In genomic region chr4:2266181-2266580, GRCh38 we compare ENCODE assay signal across 11 cellular contexts. TPM values are rescaled to one million over a fixed set of nuclear protein-coding genes. Genes with fewer than 3 reads are reported as not detected.
DNase-seq lines count a peak whose midpoint lies in the region; ATAC-seq and TF ChIP-seq lines count a peak whose summit lies in the region.
"Had no signal": no experiment of that assay in that cellular context is flagged by ENCODE, and none has a peak within 500 bp of the region (broad histone marks: within the 10 kb centered on the region; RNA-seq: fewer than 3 reads in every experiment).

No MANE protein-coding gene starts in this region.

- H3K4me3 ChIP-seq in right cardiac atrium (ENCODE audit: low read length) (no peak overlapping the region), gastrocnemius medialis (no peak overlapping the region)
- H3K4me3 ChIP-seq: skin epidermis had no signal

- no peaks in the 10 kb centered on the region for H3K36me3 ChIP-seq in gastrocnemius medialis

- H3K27me3 ChIP-seq in right cardiac atrium (ENCODE audit: control insufficient read depth, insufficient read depth) (no peaks in the 10 kb centered on the region), gastrocnemius medialis (no peaks in the 10 kb centered on the region)

- in situ Hi-C loops in gastrocnemius medialis (cut with MboI; ENCODE audit: low sequenced_read_pairs in 4 of 4): no loop called here

- WGBS in right cardiac atrium: 18% methylated on average over 8 of the region's 8 CpGs

- no peak for TF ChIP-seq POLR2A in gastrocnemius medialis (IDR thresholded peaks at IDR 0.05)

- peak; percentile 40 for DNase-seq in EL
- DNase-seq in cerebellar nuclear complex (lab: John Stamatoyannopoulos, UW): peak; percentile 6 to 43
- DNase-seq in right cardiac atrium: peak; percentile 80 to 93 (median 91)
- DNase-seq in gastrocnemius medialis: peak; percentile 48 to 75
- DNase-seq in SIG-M5 (lab: John Stamatoyannopoulos, UW): no peak
- no peak for DNase-seq in inferior parietal cortex (ENCODE audit: extremely low spot score)
- DNase-seq: effector memory CD8-positive, alpha-beta T cell had no signal

- intact Hi-C loops in right cardiac atrium (cut with DNase I): no loop called here
- intact Hi-C loops in gastrocnemius medialis (cut with DNase I; ENCODE audit: low total_unique reads): loop anchor here (1.0 to 10.0 kb wide), 2 partner anchors 271 to 489 kb away; partner anchors contain the start of gene TNIP2

- H3K9me3 ChIP-seq in right cardiac atrium (ENCODE audit: control insufficient read depth, low read length): no peaks in the 10 kb centered on the region
- H3K9me3 ChIP-seq in gastrocnemius medialis: no peaks in the 10 kb centered on the region

- peak overlapping the region; percentile 18 for H3K27ac ChIP-seq in right cardiac atrium (ENCODE audit: low read length)
- peak overlapping the region; percentile 63 to 75 (median 73) for H3K27ac ChIP-seq in gastrocnemius medialis

- H3K4me1 ChIP-seq in right cardiac atrium (ENCODE audit: control insufficient read depth, insufficient read depth, low read length) (peaks cover 2% of the 10 kb centered on the region), gastrocnemius medialis (peaks cover 50 to 64% of the 10 kb centered on the region in 2 donors)

- ATAC-seq in right cardiac atrium: peak; percentile 13 to 47
- ATAC-seq in gastrocnemius medialis: peak in 1 of 2 donors; percentile 15
- no peak for ATAC-seq in GM19467 (IDR thresholded peaks at IDR 0.05; ENCODE audit: unreplicated experiment)
- no peak for ATAC-seq in GM21528 (IDR thresholded peaks at IDR 0.05; ENCODE audit: low FRiP score, unreplicated experiment)
- ATAC-seq: effector memory CD8-positive, alpha-beta T cell; Panc1 had no signal

- no peak for TF ChIP-seq CTCF in gastrocnemius medialis (IDR thresholded peaks at IDR 0.05 in 4 of 5, conservative IDR thresholded peaks at IDR 0.05 in 1 of 5)

RNA-seq across cellular contexts. Expression of gene MXD4, which starts 4.3 kb away (rescaled TPM):
- total RNA-seq in right cardiac atrium: 10 to 100 TPM; 27.2 to 35.8 (median 31.6) TPM
- polyA plus RNA-seq in right cardiac atrium: 43.1 TPM
- 10 to 100 TPM; 20.4 to 29.4 (median 27.7) TPM for total RNA-seq in gastrocnemius medialis

RNA-seq across cellular contexts. Expression of gene HAUS3, which starts 24.3 kb away (rescaled TPM):
- total RNA-seq in right cardiac atrium (1 to 10 TPM; 6.1 to 8.9 (median 7.4) TPM), gastrocnemius medialis (10 to 100 TPM in 2 of 4 donors, 1 to 10 TPM in 2; 4.8 to 12.1 (median 9.5) TPM)
- 4.3 TPM for polyA plus RNA-seq in right cardiac atrium

RNA-seq across cellular contexts. Expression of gene POLN, which starts 24.3 kb away (rescaled TPM):
- total RNA-seq in right cardiac atrium (1 to 10 TPM; 3.5 to 5.9 (median 4.6) TPM), gastrocnemius medialis (1 to 10 TPM in 1 of 4 donors, under 1 TPM in 2, not detected in 1; 0.71 to 2.0 (median 0.86) TPM)
- polyA plus RNA-seq in right cardiac atrium: 1.5 TPM

Comparison
In these comparisons a context has a peak if more than half of its experiments do, and no peak if none do; other contexts are left out.
1. DNase-seq: peak in EL (single experiment), cerebellar nuclear complex (2 of 2), right cardiac atrium (3 of 3) and gastrocnemius medialis (2 of 2); none in SIG-M5 (single experiment) and inferior parietal cortex (single experiment).
2. ATAC-seq: peak in right cardiac atrium (2 of 2); none in GM19467 (single experiment) and GM21528 (single experiment).